Comparison of ENCODE assay signal across 1 cellular context in the genomic region with DNA sequence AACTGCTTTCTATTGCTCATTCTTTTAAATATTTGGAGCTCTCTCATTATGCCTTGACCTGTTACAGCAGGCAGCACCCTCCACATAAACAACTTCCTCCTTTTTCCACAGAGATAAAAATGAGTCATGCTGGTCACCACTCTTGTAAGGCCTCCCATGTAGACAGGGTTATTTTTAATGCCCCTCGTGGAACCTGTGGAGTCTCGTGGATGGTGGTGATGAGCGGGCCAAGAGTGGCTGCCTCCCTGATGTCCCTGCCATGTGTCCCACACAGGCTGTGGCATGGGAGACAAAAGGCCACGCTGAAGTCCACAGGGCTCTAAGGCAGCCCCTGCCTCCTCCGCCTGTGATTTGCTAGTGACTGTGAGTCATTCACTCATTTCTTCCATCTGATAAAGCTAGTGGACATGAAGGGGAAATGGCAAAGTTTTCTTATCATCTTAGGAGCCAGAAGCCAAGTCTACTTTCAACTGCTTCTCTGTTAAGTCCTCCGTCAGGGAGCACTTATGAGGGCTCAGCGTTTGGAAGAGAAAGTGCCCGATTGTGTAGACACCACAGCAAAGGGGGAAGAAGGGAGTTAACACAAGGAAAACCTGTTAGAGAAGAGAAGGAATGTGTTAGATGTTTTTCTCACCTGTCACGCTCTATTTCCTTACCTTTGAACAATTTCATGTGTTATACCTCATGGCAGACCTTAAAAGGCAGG.
TF ChIP-seq lines count a peak whose summit lies in the region.

No MANE protein-coding gene starts in this region.

TF ChIP-seq in K562, 482 proteins besides CTCF, POLR2A, EP300 and RAD21 (continued from another document and continues in another):
- TF ChIP-seq HBP1 (CRISPR knock-in tag; IDR thresholded peaks at IDR 0.05) (0 out of 2 replicates have a peak, but pooled peaks have one; percentile 60), ETV5 (CRISPR knock-in tag; IDR thresholded peaks at IDR 0.05; ENCODE audit: low read depth) (0 out of 2 replicates have a peak, but pooled peaks have one; percentile 36), CXXC5 (CRISPR knock-in tag; IDR thresholded peaks at IDR 0.05) (peak; percentile 46), ZNF707 (CRISPR knock-in tag; conservative IDR thresholded peaks at IDR 0.05) (no peak), HLTF (IDR thresholded peaks at IDR 0.05) (no peak), NR2C1 (IDR thresholded peaks at IDR 0.05) (peak; percentile 32; the same call in 1 of the 2 replicates), NR2C1 (tag; IDR thresholded peaks at IDR 0.05) (0 out of 2 replicates have a peak, but pooled peaks have one; percentile 28), TAF15 (IDR thresholded peaks at IDR 0.05; ENCODE audit: low read depth, low read length) (no peak), CHD7 (IDR thresholded peaks at IDR 0.05; ENCODE audit: low read depth, low read length) (no peak), RERE (CRISPR knock-in tag; IDR thresholded peaks at IDR 0.05; ENCODE audit: borderline replicate concordance) (no peak), CREB1 (IDR thresholded peaks at IDR 0.05) (peak; percentile 20; the same call in 1 of the 2 replicates), CREB1 (CRISPR knock-in tag; IDR thresholded peaks at IDR 0.05) (0 out of 2 replicates have a peak, but pooled peaks have one; percentile 26), NFE2 (IDR thresholded peaks at IDR 0.05; ENCODE audit: low read depth) (peak; percentile 47; the same call in 1 of the 2 replicates), BCOR (IDR thresholded peaks at IDR 0.05) (peak; percentile 48; the same call in 1 of the 2 replicates), SMARCC2 (IDR thresholded peaks at IDR 0.05; ENCODE audit: low read depth) (peak; percentile 100), ZNF143 (CRISPR knock-in tag; IDR thresholded peaks at IDR 0.05) (no peak), SRSF3 (IDR thresholded peaks at IDR 0.05; ENCODE audit: insufficient read depth, low read length) (no peak), FOS (IDR thresholded peaks at IDR 0.05; ENCODE audit: extremely low read depth, insufficient read length) (peak; percentile 42), ATF3 (IDR thresholded peaks at IDR 0.05) (peak; percentile 99), ATF3 (CRISPR knock-in tag; conservative IDR thresholded peaks at IDR 0.05) (peak; percentile 97), NBN (IDR thresholded peaks at IDR 0.05; ENCODE audit: low read depth) (peak; percentile 96), ERF (CRISPR knock-in tag; IDR thresholded peaks at IDR 0.05) (no peak), ZNF518B (CRISPR knock-in tag; IDR thresholded peaks at IDR 0.05) (no peak), IRF1 (CRISPR knock-in tag; IDR thresholded peaks at IDR 0.05; ENCODE audit: borderline replicate concordance) (no peak)
